In genomic region chr9:32487981-32488380, GRCh38 we compare ENCODE assay signal across 22 cellular contexts. TPM values are rescaled to one million over a fixed set of nuclear protein-coding genes. Genes with fewer than 3 reads are reported as not detected.
DNase-seq lines count a peak whose midpoint lies in the region; ATAC-seq, FAIRE-seq and TF ChIP-seq lines count a peak whose summit lies in the region.
"Had no signal": no experiment of that assay in that cellular context is flagged by ENCODE, and none has a peak within 500 bp of the region (broad histone marks: within the 10 kb centered on the region; RNA-seq: fewer than 3 reads in every experiment).

No MANE protein-coding gene starts in this region.

- no peaks in the 10 kb centered on the region for H3K9me3 ChIP-seq in skeletal muscle satellite cell (replicated peaks; ENCODE audit: low read length)
- H3K9me3 ChIP-seq: BLaER1, colonic mucosa, gastroesophageal sphincter, Peyer's patch, upper lobe of right lung had no signal

- no peak for ATAC-seq in GM21381 (IDR thresholded peaks at IDR 0.05; ENCODE audit: unreplicated experiment)
- ATAC-seq: gastroesophageal sphincter, upper lobe of right lung had no signal

- H3K9me3 Mint-ChIP-seq in HFFc6: no peaks in the 10 kb centered on the region
- H3K9me3 Mint-ChIP-seq: activated CD4-positive, alpha-beta memory T cell treated with anti-CD3 and anti-CD28 coated beads for 36 hours had no signal

- peaks cover 23% of the 10 kb centered on the region for H3K4me1 ChIP-seq in skeletal muscle satellite cell (ENCODE audit: control insufficient read depth, insufficient read depth, low read length)
- H3K4me1 ChIP-seq: BLaER1, colonic mucosa, gastroesophageal sphincter, Peyer's patch, upper lobe of right lung had no signal

- H3K27me3 Mint-ChIP-seq in HFFc6 (ENCODE audit: insufficient read depth): no peaks in the 10 kb centered on the region
- H3K27me3 Mint-ChIP-seq: activated CD4-positive, alpha-beta memory T cell treated with anti-CD3 and anti-CD28 coated beads for 36 hours had no signal

- H3K4me3 Mint-ChIP-seq in HFFc6: no peak overlapping the region; the same call in 1 of the 2 replicates
- H3K4me3 Mint-ChIP-seq: activated CD4-positive, alpha-beta memory T cell treated with anti-CD3 and anti-CD28 coated beads for 36 hours had no signal

- FAIRE-seq in D721Med (lab: Jason Lieb, UNC): no peak
- FAIRE-seq: endometrium had no signal

- H3K4me3 ChIP-seq in astrocyte of the cerebellum (ENCODE audit: low read depth, low read length) (no peak overlapping the region), skeletal muscle satellite cell (ENCODE audit: low read length) (no peak overlapping the region)
- H3K4me3 ChIP-seq: BLaER1, colonic mucosa, gastroesophageal sphincter, Peyer's patch, upper lobe of right lung had no signal

- H3K36me3 ChIP-seq in skeletal muscle satellite cell (ENCODE audit: insufficient read depth, low read length): peaks cover 26% of the 10 kb centered on the region

- TF ChIP-seq CTCF in HFFc6 (IDR thresholded peaks at IDR 0.05) (no peak), astrocyte of the cerebellum (IDR thresholded peaks at IDR 0.05; ENCODE audit: low read depth, low read length, missing control alignments) (no peak), D721Med (IDR thresholded peaks at IDR 0.05; ENCODE audit: insufficient read depth, missing control alignments) (no peak)

- peak overlapping the region; percentile 7 for H3K9ac ChIP-seq in skeletal muscle satellite cell (ENCODE audit: low read depth, low read length)
- H3K9ac ChIP-seq: BLaER1 had no signal

- in situ Hi-C loops in astrocyte of the cerebellum (cut with HindIII; ENCODE audit: low sequenced_read_pairs): no loop called here

- peaks cover 45% of the 10 kb centered on the region for H3K36me3 Mint-ChIP-seq in HFFc6 (ENCODE audit: low read depth)

- H3K4me1 Mint-ChIP-seq in HFFc6 (ENCODE audit: low read depth): peaks cover 27% of the 10 kb centered on the region

- H3K27me3 ChIP-seq in skeletal muscle satellite cell (ENCODE audit: control insufficient read depth, insufficient read depth, low read length): no peaks in the 10 kb centered on the region
- H3K27me3 ChIP-seq: BLaER1, colonic mucosa, gastroesophageal sphincter, Peyer's patch, upper lobe of right lung had no signal

- no peak overlapping the region for H3K4me2 ChIP-seq in skeletal muscle satellite cell (ENCODE audit: low read length)
- H3K4me2 ChIP-seq: BLaER1 had no signal

- DNase-seq in HFFc6: peak; percentile 3
- DNase-seq in astrocyte of the cerebellum (ENCODE audit: low read depth): peak; percentile 24
- peak; percentile 74 for DNase-seq in fibroblast of peridontal ligament (ENCODE audit: extremely low read depth)
- no peak for DNase-seq in AG20443 (ENCODE audit: low spot score)
- no peak for DNase-seq in D721Med (ENCODE audit: insufficient read length, low spot score)
- DNase-seq: activated CD4-positive, alpha-beta memory T cell treated with anti-CD3 and anti-CD28 coated beads for 36 hours; activated gamma-delta T cell treated with Interleukin-2 at 50 U/mL for 16 hours; anterior cingulate cortex; colonic mucosa; Karpas-422; NCI-H1048; NCI-H2081; NCI-H510A; NK-92 treated with Interleukin-12 subunit alpha and Interleukin-12 subunit beta, amount 100 ng/mL, for 24 hours; Peyer's patch; retina; upper lobe of right lung had no signal

- peak overlapping the region; percentile 46; the same call in 1 of the 2 replicates for H3K27ac Mint-ChIP-seq in HFFc6
- H3K27ac Mint-ChIP-seq: activated CD4-positive, alpha-beta memory T cell treated with anti-CD3 and anti-CD28 coated beads for 36 hours had no signal

RNA-seq across cellular contexts. Expression of gene RIGI, which starts 38.0 kb away (rescaled TPM):
- total RNA-seq in HFFc6 (2021; fragmentation: NEBNext Ultra II Directional; extraction: Animal tissue kit (Norgen Biotek cat#: 25700)): 1 to 10 TPM; 4.8 to 6.0 (median 5.2) TPM
- total RNA-seq in skeletal muscle satellite cell (2012; rRNA removed): 7.2 and 8.4 TPM in 2 replicates

Comparison
In these comparisons a context has a peak if more than half of its experiments do, and no peak if none do; other contexts are left out.
1. DNase-seq: peak in HFFc6 (single experiment), astrocyte of the cerebellum (single experiment) and fibroblast of peridontal ligament (single experiment); none in AG20443 (single experiment) and D721Med (single experiment).